Comparison of ENCODE assay signal across 31 cellular contexts in the genomic region with DNA sequence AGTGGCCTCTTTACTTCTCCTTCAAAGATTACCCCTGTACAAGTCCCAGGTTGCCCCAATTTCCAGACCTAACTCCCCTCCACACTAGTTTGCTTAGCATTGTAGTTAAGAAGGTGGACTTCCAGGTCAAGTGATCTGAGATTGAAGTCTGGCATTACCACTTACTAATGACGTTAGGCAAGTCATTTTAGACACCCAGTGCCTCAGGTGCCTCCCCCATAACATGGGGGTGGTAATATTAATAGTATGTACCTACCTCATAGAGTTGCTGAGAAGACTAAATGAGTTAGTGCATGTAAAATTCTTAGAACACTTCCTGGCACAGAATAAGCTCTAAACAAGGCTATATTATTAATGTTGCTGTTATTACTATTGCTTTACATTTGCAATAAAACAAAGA.
DNase-seq lines count a peak whose midpoint lies in the region; TF ChIP-seq lines count a peak whose summit lies in the region.
"Had no signal": no experiment of that assay in that cellular context is flagged by ENCODE, and none has a peak within 500 bp of the region (broad histone marks: within the 10 kb centered on the region; RNA-seq: fewer than 3 reads in every experiment).

No MANE protein-coding gene starts in this region.

- H2AFZ ChIP-seq in mammary epithelial cell (ENCODE audit: low read depth, low read length) (no peak overlapping the region), OCI-LY7 (ENCODE audit: low read length) (peak overlapping the region; percentile 85)

- H3K9ac ChIP-seq in mammary epithelial cell (ENCODE audit: insufficient read depth, low read length), result no peak overlapping the region
- H3K9ac ChIP-seq: BLaER1; BLaER1 treated with 17β-estradiol and CSF1 and Interleukin-3, amounts not matched to agents 10 nM and 100 nM had no signal

- H3K27ac ChIP-seq in breast epithelium (peak overlapping the region; percentile 61 to 71), mammary epithelial cell (ENCODE audit: insufficient read depth, low read depth, low read length) (no peak overlapping the region), OCI-LY7 (ENCODE audit: low read depth, low read length, poor library complexity, severe bottlenecking) (no peak overlapping the region)
- H3K27ac ChIP-seq: 22Rv1, A549, BLaER1, C4-2B had no signal

- DNase-seq in breast epithelium (ENCODE audit: low spot score in 2 of 2) (no peak), mammary epithelial cell (no peak), OCI-LY7 (ENCODE audit: low spot score) (no peak), putamen (ENCODE audit: low spot score) (peak; percentile 51), NCI-H526 (lab: John Stamatoyannopoulos, UW) (no peak), HCEC 1CT (no peak)
- DNase-seq: 8988T; ACHN; AML-193; BE2C; C1 segment of cervical spinal cord; Caco-2; Calu3; CD4-positive, alpha-beta memory T cell; CD4-positive, alpha-beta T cell; CD4-positive, CD25-positive, alpha-beta regulatory T cell; CD8-positive, alpha-beta memory T cell; CD8-positive, alpha-beta T cell; COR-L47; DMS 273 treated with DMSO at 0.1 percent for 48 hours; DMS153; DMS53; DMS79; DMS79 treated with DMSO at 0.1 percent for 48 hours; DND-41; EL had no signal

- no peak for TF ChIP-seq POLR2A in breast epithelium (IDR thresholded peaks at IDR 0.05)

- dilution Hi-C loops in mammary epithelial cell (cut with HindIII; ENCODE audit: low sequenced_read_pairs), result no loop called here

- H3K4me1 ChIP-seq in breast epithelium, result no peaks in the 10 kb centered on the region
- peaks cover 25% of the 10 kb centered on the region for H3K4me1 ChIP-seq in mammary epithelial cell (ENCODE audit: insufficient read depth, low read length)
- H3K4me1 ChIP-seq in OCI-LY7 (ENCODE audit: insufficient read depth, low read length, poor library complexity, severe bottlenecking), result peaks cover 7% of the 10 kb centered on the region
- H3K4me1 ChIP-seq: A549, BE2C had no signal

- H3K27me3 ChIP-seq in breast epithelium, result no peaks in the 10 kb centered on the region
- H3K27me3 ChIP-seq in mammary epithelial cell (ENCODE audit: insufficient read depth, low read length), result no peaks in the 10 kb centered on the region
- H3K27me3 ChIP-seq: BE2C; BLaER1; BLaER1 treated with 17β-estradiol and CSF1 and Interleukin-3, amounts not matched to agents 10 nM and 100 nM had no signal

- no peaks in the 10 kb centered on the region for H3K9me2 ChIP-seq in OCI-LY7 (ENCODE audit: insufficient read depth, low read length)

- in situ Hi-C loops in mammary epithelial cell (cut with MboI; ENCODE audit: low sequenced_read_pairs in 2 of 2), result no loop called here

- H3K36me3 ChIP-seq in breast epithelium (no peaks in the 10 kb centered on the region), mammary epithelial cell (ENCODE audit: insufficient read depth, low read length) (no peaks in the 10 kb centered on the region), OCI-LY7 (ENCODE audit: insufficient read depth, low read length) (no peaks in the 10 kb centered on the region)
- H3K36me3 ChIP-seq: BE2C; BLaER1; BLaER1 treated with 17β-estradiol and CSF1 and Interleukin-3, amounts not matched to agents 10 nM and 100 nM had no signal

- TF ChIP-seq CTCF in breast epithelium (IDR thresholded peaks at IDR 0.05), result no peak
- no peak for TF ChIP-seq CTCF in mammary epithelial cell (conservative IDR thresholded peaks at IDR 0.05 in 1 of 2, IDR thresholded peaks at IDR 0.05 in 1 of 2; ENCODE audit: extremely low read depth in 1 of 2, insufficient read depth in 1 of 2, low read depth in 1 of 2, low read length in 2 of 2)
- TF ChIP-seq CTCF in OCI-LY7 (conservative IDR thresholded peaks at IDR 0.05; ENCODE audit: low read length), result no peak

- CTCF ChIA-PET in mammary epithelial cell (lab: Charles Lee; ENCODE audit: low non-redundant PET), result no interaction called here
- CTCF ChIA-PET in OCI-LY7 (lab: Charles Lee; ENCODE audit: unreplicated experiment), result no interaction called here

- POLR2A ChIA-PET in OCI-LY7 (lab: Charles Lee), result interaction anchor here (0.7 kb wide), 1 partner anchor 338 kb away, joined by 3 read pairs; no protein-coding TSS in a partner anchor

- WGBS in mammary epithelial cell (ENCODE audit: low coverage, missing lambda C conversion rate), result 55% methylated on average over 1 of the region's 1 CpG

- intact Hi-C loops in breast epithelium (cut with DNase I; ENCODE audit: low total_unique reads) (no loop called here), mammary epithelial cell (cut with micrococcal nuclease) (no loop called here), OCI-LY7 (cut with micrococcal nuclease; ENCODE audit: unreplicated experiment) (no loop called here)

- BruUV-seq in mammary epithelial cell (replicated peaks; lab: Mats Ljungman, UMichigan) (no TSS peak), OCI-LY7 (replicated peaks; lab: Mats Ljungman, UMichigan) (no TSS peak)

- H3K79me2 ChIP-seq in mammary epithelial cell (ENCODE audit: insufficient read depth, low read length) (no peaks in the 10 kb centered on the region), OCI-LY7 (ENCODE audit: insufficient read depth, low read depth, low read length) (no peaks in the 10 kb centered on the region)

- no peak overlapping the region for H3K4me2 ChIP-seq in mammary epithelial cell (ENCODE audit: insufficient read depth, low read depth, low read length)
- H3K4me2 ChIP-seq in OCI-LY7 (ENCODE audit: low read length), result no peak overlapping the region
- H3K4me2 ChIP-seq: A549; BLaER1; BLaER1 treated with 17β-estradiol and CSF1 and Interleukin-3, amounts not matched to agents 10 nM and 100 nM had no signal

- H3K4me3 ChIP-seq in breast epithelium (no peak overlapping the region), mammary epithelial cell (replicated peaks in 1 of 3; ENCODE audit: insufficient read depth in 1 of 3, low read depth in 2 of 3, low read length in 3 of 3) (no peak overlapping the region), OCI-LY7 (ENCODE audit: low read depth, low read length, poor library complexity, severe bottlenecking) (no peak overlapping the region)
- H3K4me3 ChIP-seq: A549; BLaER1; BLaER1 treated with 17β-estradiol and CSF1 and Interleukin-3, amounts not matched to agents 10 nM and 100 nM had no signal

- H4K20me1 ChIP-seq in mammary epithelial cell (ENCODE audit: insufficient read depth, low read length) (no peaks in the 10 kb centered on the region), OCI-LY7 (ENCODE audit: insufficient read depth, low read length) (no peaks in the 10 kb centered on the region)
- H4K20me1 ChIP-seq: BLaER1; BLaER1 treated with 17β-estradiol and CSF1 and Interleukin-3, amounts not matched to agents 10 nM and 100 nM had no signal

- no peaks in the 10 kb centered on the region for H3K9me3 ChIP-seq in breast epithelium
- no peaks in the 10 kb centered on the region for H3K9me3 ChIP-seq in mammary epithelial cell (replicated peaks; ENCODE audit: insufficient read depth, low read length)
- H3K9me3 ChIP-seq in OCI-LY7 (ENCODE audit: low read length), result no peaks in the 10 kb centered on the region
- H3K9me3 ChIP-seq: A549; BE2C; BLaER1; BLaER1 treated with 17β-estradiol and CSF1 and Interleukin-3, amounts not matched to agents 10 nM and 100 nM; Caco-2 had no signal

Comparison
In these comparisons a context has a peak if more than half of its experiments do, and no peak if none do; other contexts are left out.
1. H3K27ac ChIP-seq: peak in breast epithelium (2 of 2); none in mammary epithelial cell (single experiment) and OCI-LY7 (single experiment).